Comparison of ENCODE assay signal across 11 cellular contexts in the genomic region with DNA sequence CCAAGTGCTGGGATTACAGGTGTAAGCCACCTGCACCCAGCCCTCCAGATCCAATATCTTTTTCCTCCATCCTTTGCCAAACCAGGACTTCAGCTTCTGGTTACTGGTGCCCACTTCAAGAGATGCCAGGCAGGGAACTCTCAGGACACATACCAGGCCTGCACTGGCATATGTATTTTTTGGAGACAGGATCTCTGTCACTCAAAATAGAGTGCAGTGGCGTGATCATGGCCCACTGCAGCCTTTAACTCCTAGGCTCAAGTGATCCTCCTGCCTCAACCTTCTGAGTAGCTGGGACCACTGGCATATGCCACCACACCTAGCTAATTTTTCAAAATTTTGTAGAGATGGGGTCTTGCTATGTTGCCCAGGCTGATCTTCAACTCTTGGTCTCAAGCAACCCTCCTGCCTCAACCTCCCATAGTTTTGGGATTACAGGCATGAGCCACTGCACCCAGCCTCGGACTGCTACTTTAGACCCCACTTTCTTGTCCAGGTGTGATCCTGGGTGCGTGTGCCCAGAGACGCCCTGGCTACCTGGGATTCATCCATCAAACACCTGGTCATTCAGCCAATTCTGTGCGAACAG. TPM values are rescaled to one million over a fixed set of nuclear protein-coding genes. Genes with fewer than 3 reads are reported as not detected.
DNase-seq lines count a peak whose midpoint lies in the region; FAIRE-seq and TF ChIP-seq lines count a peak whose summit lies in the region.
"Had no signal": no experiment of that assay in that cellular context is flagged by ENCODE, and none has a peak within 500 bp of the region (broad histone marks: within the 10 kb centered on the region; RNA-seq: fewer than 3 reads in every experiment).

No MANE protein-coding gene starts in this region.

- peaks cover 38% of the 10 kb centered on the region for H3K79me1 ChIP-seq in mesenchymal stem cell (replicated peaks; ENCODE audit: low read length, poor library complexity, severe bottlenecking)

- H3K4me3 ChIP-seq in astrocyte (ENCODE audit: insufficient read depth, low read depth, low read length) (no peak overlapping the region), mesenchymal stem cell (ENCODE audit: insufficient read depth in 1 of 2, low read depth in 1 of 2, low read length in 2 of 2) (peak overlapping the region in 1 of 2 experiments; percentile 46), thyroid gland (replicated peaks in 1 of 3) (no peak overlapping the region)

- peak overlapping the region; percentile 69 for H3K9ac ChIP-seq in astrocyte (ENCODE audit: low read length)
- peak overlapping the region; percentile 78 for H3K9ac ChIP-seq in mesenchymal stem cell (ENCODE audit: low read length)

- H4K20me1 ChIP-seq in astrocyte (ENCODE audit: insufficient read depth, low read length): no peaks in the 10 kb centered on the region

- DNase-seq in activated CD8-positive, alpha-beta memory T cell treated with anti-CD3 and anti-CD28 coated beads, Interleukin-2, amount 50 U/mL, for 48 hours: peak; percentile 37
- no peak for DNase-seq in activated CD8-positive, alpha-beta memory T cell treated with anti-CD3 and anti-CD28 coated beads, Interleukin-2, amount 50 U/mL, for 4 hours
- DNase-seq in astrocyte (ENCODE audit: low read depth) (no peak), mesenchymal stem cell (no peak), thyroid gland (no peak), NCI-H1105 (lab: John Stamatoyannopoulos, UW) (no peak), SHP77 (lab: John Stamatoyannopoulos, UW) (no peak), mesenteric fat pad (ENCODE audit: low spot score) (no peak)
- DNase-seq: glutamatergic neuron had no signal

- peak overlapping the region; percentile 19 for H4K8ac ChIP-seq in mesenchymal stem cell (ENCODE audit: low read length)

- no peak overlapping the region for H2BK5ac ChIP-seq in mesenchymal stem cell (ENCODE audit: low read depth, low read length, poor library complexity, severe bottlenecking)

- WGBS in mesenchymal stem cell: 96% methylated on average over 5 of the region's 5 CpGs
- WGBS in thyroid gland, 2 donors: 93 to 98% methylated on average over 4 to 5 of the region's 5 CpGs

- no peak overlapping the region for H3K4me3 Mint-ChIP-seq in astrocyte (ENCODE audit: unreplicated experiment)

- H3K36me3 Mint-ChIP-seq in astrocyte (ENCODE audit: low read depth, unreplicated experiment): peaks cover 10% of the 10 kb centered on the region

- no peak overlapping the region for H2BK120ac ChIP-seq in mesenchymal stem cell (ENCODE audit: low read depth, low read length)

- no peak overlapping the region for H3K23ac ChIP-seq in mesenchymal stem cell (ENCODE audit: low read length in 2 of 2)

- no peak overlapping the region for H3K14ac ChIP-seq in mesenchymal stem cell (ENCODE audit: low read length in 2 of 2)

- H3K4me2 ChIP-seq in astrocyte (ENCODE audit: low read length) (peak overlapping the region; percentile 74), mesenchymal stem cell (ENCODE audit: low read length, poor library complexity, severe bottlenecking) (no peak overlapping the region)

- H2AK5ac ChIP-seq in mesenchymal stem cell (ENCODE audit: low read length, severe bottlenecking): no peak overlapping the region

- TF ChIP-seq POLR2A in thyroid gland (IDR thresholded peaks at IDR 0.05): no peak

- no peaks in the 10 kb centered on the region for H3K9me3 Mint-ChIP-seq in astrocyte (ENCODE audit: unreplicated experiment)

- peak overlapping the region in 1 of 2 experiments; percentile 6 for H3K4ac ChIP-seq in mesenchymal stem cell (ENCODE audit: low read depth in 1 of 2, low read length in 2 of 2)

- H3K79me2 ChIP-seq in astrocyte (ENCODE audit: insufficient read depth, low read length): peaks cover 29% of the 10 kb centered on the region

- no peak for FAIRE-seq in astrocyte (lab: Jason Lieb, UNC)
- FAIRE-seq: bronchial epithelial cell, keratinocyte had no signal

- H3K27me3 ChIP-seq in astrocyte (ENCODE audit: insufficient read depth, low read length) (no peaks in the 10 kb centered on the region), mesenchymal stem cell (ENCODE audit: control insufficient read depth in 1 of 2, insufficient read depth in 1 of 2, low read length in 2 of 2) (no peaks in the 10 kb centered on the region), thyroid gland (no peaks in the 10 kb centered on the region)

- H4K91ac ChIP-seq in mesenchymal stem cell (ENCODE audit: low read length): peak overlapping the region; percentile 43

- peak overlapping the region; percentile 37 to 63 for H3K18ac ChIP-seq in mesenchymal stem cell (ENCODE audit: low read depth in 1 of 2, low read length in 2 of 2)

- no peaks in the 10 kb centered on the region for H3K36me3 ChIP-seq in astrocyte (ENCODE audit: insufficient read depth, low read length)
- peaks cover 0 to 26% of the 10 kb centered on the region in 2 experiments for H3K36me3 ChIP-seq in mesenchymal stem cell (ENCODE audit: control insufficient read depth in 1 of 2, insufficient read depth in 2 of 2, low read depth in 1 of 2, low read length in 2 of 2)
- no peaks in the 10 kb centered on the region for H3K36me3 ChIP-seq in thyroid gland

- intact Hi-C loops in thyroid gland (cut with DNase I): no loop called here

- peak overlapping the region; percentile 73 for H2BK15ac ChIP-seq in mesenchymal stem cell (ENCODE audit: low read depth, poor library complexity, severe bottlenecking)

- peaks cover 23% of the 10 kb centered on the region for H3K4me1 Mint-ChIP-seq in astrocyte (ENCODE audit: low read depth, unreplicated experiment)

- H3K4me1 ChIP-seq in astrocyte (ENCODE audit: insufficient read depth, low read length) (peaks cover 40% of the 10 kb centered on the region), mesenchymal stem cell (ENCODE audit: control insufficient read depth, insufficient read depth, low read depth, low read length) (peaks cover 9% of the 10 kb centered on the region), thyroid gland (peaks cover 3 to 50% of the 10 kb centered on the region in 2 donors)

- TF ChIP-seq CTCF in astrocyte (IDR thresholded peaks at IDR 0.05; ENCODE audit: insufficient read depth, low read depth, low read length): no peak
- TF ChIP-seq CTCF in thyroid gland (IDR thresholded peaks at IDR 0.05): no peak

- H2AFZ ChIP-seq in astrocyte (ENCODE audit: low read depth, low read length) (no peak overlapping the region), mesenchymal stem cell (ENCODE audit: low read depth, low read length) (no peak overlapping the region)

- H3K27ac ChIP-seq in astrocyte (ENCODE audit: low read depth, low read length) (peak overlapping the region; percentile 76), mesenchymal stem cell (ENCODE audit: low read length, poor library complexity, severe bottlenecking) (no peak overlapping the region), thyroid gland (peak overlapping the region; percentile 67 to 89 (median 76))

- H3K27ac Mint-ChIP-seq in astrocyte (ENCODE audit: unreplicated experiment): peak overlapping the region; percentile 75

- H2BK12ac ChIP-seq in mesenchymal stem cell (ENCODE audit: low read length in 2 of 2): peak overlapping the region; percentile 37 to 82

- H3K9me3 ChIP-seq in astrocyte (ENCODE audit: insufficient read depth, low read depth, low read length) (no peaks in the 10 kb centered on the region), mesenchymal stem cell (ENCODE audit: control insufficient read depth, low read length) (no peaks in the 10 kb centered on the region), thyroid gland (no peaks in the 10 kb centered on the region)

- H3K27me3 Mint-ChIP-seq in astrocyte (ENCODE audit: low read depth, unreplicated experiment): no peaks in the 10 kb centered on the region

RNA-seq across cellular contexts. Expression of gene BMERB1, which starts 55.8 kb away (rescaled TPM):
- total RNA-seq in astrocyte: 15.5 and 20.1 TPM in 2 replicates
- 34.5 TPM for polyA plus RNA-seq in mesenchymal stem cell (2013, experiment 1 of 2)
- polyA plus RNA-seq in mesenchymal stem cell (2013, experiment 2 of 2): 34.0 TPM
- total RNA-seq in thyroid gland: 10 to 100 TPM; 13.7 to 31.0 (median 23.0) TPM
- total RNA-seq in mesenteric fat pad: 60.7 TPM
